Comparison of ENCODE assay signal across 17 cellular contexts in genomic region chr12:56668197-56668457, GRCh38. TPM values are rescaled to one million over a fixed set of nuclear protein-coding genes. Genes with fewer than 3 reads are reported as not detected.
DNase-seq lines count a peak whose midpoint lies in the region; ATAC-seq and TF ChIP-seq lines count a peak whose summit lies in the region.
"Had no signal": no experiment of that assay in that cellular context is flagged by ENCODE, and none has a peak within 500 bp of the region (broad histone marks: within the 10 kb centered on the region; RNA-seq: fewer than 3 reads in every experiment).

No MANE protein-coding gene starts in this region.

- H3K36me3 ChIP-seq in SK-N-MC (ENCODE audit: insufficient read depth, low read length) = peaks cover 97% of the 10 kb centered on the region

- H3K27me3 ChIP-seq in CD4-positive, alpha-beta T cell (ENCODE audit: control insufficient read depth, insufficient read depth, low read length) = no peaks in the 10 kb centered on the region

- peaks cover 69% of the 10 kb centered on the region for H3K36me3 Mint-ChIP-seq in activated CD8-positive, alpha-beta memory T cell treated with anti-CD3 and anti-CD28 coated beads, Interleukin-2, amount 10 ng/mL, durations not matched to agents 7 days and 5 days
- H3K36me3 Mint-ChIP-seq in CD4-positive, alpha-beta T cell (ENCODE audit: low read depth) = peaks cover 96% of the 10 kb centered on the region

- CTCF ChIA-PET in activated CD8-positive, alpha-beta memory T cell treated with anti-CD3 and anti-CD28 coated beads, Interleukin-2, amount 10 ng/mL, durations not matched to agents 7 days and 5 days (lab: Charles Lee) = interaction anchor here (0.6 to 1.6 kb wide), 3 partner anchors 10 to 521 kb away, joined by 3 to 7 read pairs (median 4); no protein-coding TSS in a partner anchor
- CTCF ChIA-PET in CD4-positive, alpha-beta T cell (lab: Charles Lee) = interaction anchor here (0.8 kb wide), 1 partner anchor 83 kb away, joined by 4 read pairs; no protein-coding TSS in a partner anchor

- POLR2A ChIA-PET in CD4-positive, alpha-beta T cell (lab: Charles Lee) = interaction anchor here (0.8 to 2.2 kb wide), 5 partner anchors 10 to 80 kb away, joined by 3 to 5 read pairs (median 4); partner anchors contain the start of gene PTGES3

- no peaks in the 10 kb centered on the region for H3K27me3 Mint-ChIP-seq in activated CD8-positive, alpha-beta memory T cell treated with anti-CD3 and anti-CD28 coated beads, Interleukin-2, amount 10 ng/mL, durations not matched to agents 7 days and 5 days
- no peaks in the 10 kb centered on the region for H3K27me3 Mint-ChIP-seq in CD4-positive, alpha-beta T cell

- no peak overlapping the region for H3K27ac ChIP-seq in CD4-positive, alpha-beta T cell (ENCODE audit: low read depth, low read length)
- H3K27ac ChIP-seq in SK-N-MC (0 out of 2 replicates have a peak overlapping the region, but pooled peaks have one; percentile 42), epithelial cell of prostate (peak overlapping the region; percentile 8)

- no peak overlapping the region for H3K4me3 Mint-ChIP-seq in activated CD8-positive, alpha-beta memory T cell treated with anti-CD3 and anti-CD28 coated beads, Interleukin-2, amount 10 ng/mL, durations not matched to agents 7 days and 5 days
- no peak overlapping the region for H3K4me3 Mint-ChIP-seq in CD4-positive, alpha-beta T cell
- H3K4me3 Mint-ChIP-seq: CD14-positive monocyte, HFFc6 had no signal

- peak overlapping the region; percentile 7 for H3K27ac Mint-ChIP-seq in activated CD8-positive, alpha-beta memory T cell treated with anti-CD3 and anti-CD28 coated beads, Interleukin-2, amount 10 ng/mL, durations not matched to agents 7 days and 5 days
- H3K27ac Mint-ChIP-seq in CD4-positive, alpha-beta T cell = peak overlapping the region; percentile 21
- H3K27ac Mint-ChIP-seq: HFFc6 had no signal

- no peaks in the 10 kb centered on the region for H3K9me3 Mint-ChIP-seq in activated CD8-positive, alpha-beta memory T cell treated with anti-CD3 and anti-CD28 coated beads, Interleukin-2, amount 10 ng/mL, durations not matched to agents 7 days and 5 days (ENCODE audit: low read depth)
- no peaks in the 10 kb centered on the region for H3K9me3 Mint-ChIP-seq in CD4-positive, alpha-beta T cell
- H3K9me3 Mint-ChIP-seq: CD14-positive monocyte, HFFc6 had no signal

- H3K9ac ChIP-seq in SK-N-MC (ENCODE audit: insufficient read length) = no peak overlapping the region

- intact Hi-C loops in CD4-positive, alpha-beta T cell (cut with DNase I, micrococcal nuclease) = no loop called here

- no peaks in the 10 kb centered on the region for H3K9me3 ChIP-seq in CD4-positive, alpha-beta T cell (ENCODE audit: control insufficient read depth, low read length)
- no peaks in the 10 kb centered on the region for H3K9me3 ChIP-seq in SK-N-MC (ENCODE audit: low read depth, low read length)
- H3K9me3 ChIP-seq: A549 had no signal

- no peak for TF ChIP-seq CTCF in CD4-positive, alpha-beta T cell (IDR thresholded peaks at IDR 0.05)

- no peak for ATAC-seq in activated CD8-positive, alpha-beta memory T cell treated with anti-CD3 and anti-CD28 coated beads, Interleukin-2, amount 10 ng/mL, durations not matched to agents 7 days and 5 days
- no peak for ATAC-seq in CD4-positive, alpha-beta T cell (ENCODE audit: poor library complexity)

- no peak for DNase-seq in activated CD8-positive, alpha-beta memory T cell treated with anti-CD3 and anti-CD28 coated beads, Interleukin-2, amount 10 ng/mL, durations not matched to agents 7 days and 5 days
- DNase-seq in activated CD8-positive, alpha-beta memory T cell treated with anti-CD3 and anti-CD28 coated beads, Interleukin-2, amount 50 U/mL, for 4 hours = no peak
- no peak for DNase-seq in CD4-positive, alpha-beta T cell
- no peak for DNase-seq in SK-N-MC (ENCODE audit: low read depth, low spot score)
- no peak for DNase-seq in epithelial cell of prostate (ENCODE audit: low read depth, low spot score)
- DNase-seq in HCEC 1CT = no peak
- no peak for DNase-seq in NCI-H2227 (lab: John Stamatoyannopoulos, UW; ENCODE audit: unreplicated experiment)
- DNase-seq in NK-92 treated with Interleukin-12 subunit alpha and Interleukin-12 subunit beta, amount 100 ng/mL, for 24 hours (lab: John Stamatoyannopoulos, UW) = no peak
- DNase-seq: DMS79, HFFc6, KG1, NCI-H1048, NCI-H146, NCI-H526 treated with DMSO at 0.1 percent for 48 hours, OCI-M1 had no signal

- no peak overlapping the region for H3K4me3 ChIP-seq in SK-N-MC
- H3K4me3 ChIP-seq: A549 had no signal

- peaks cover 29% of the 10 kb centered on the region for H3K4me1 Mint-ChIP-seq in activated CD8-positive, alpha-beta memory T cell treated with anti-CD3 and anti-CD28 coated beads, Interleukin-2, amount 10 ng/mL, durations not matched to agents 7 days and 5 days
- peaks cover 26% of the 10 kb centered on the region for H3K4me1 Mint-ChIP-seq in CD4-positive, alpha-beta T cell (ENCODE audit: low read depth)
- H3K4me1 Mint-ChIP-seq: CD14-positive monocyte had no signal

RNA-seq across cellular contexts. Expression of gene PTGES3, which starts 20.0 kb away (rescaled TPM):
- total RNA-seq in activated CD8-positive, alpha-beta memory T cell treated with anti-CD3 and anti-CD28 coated beads, Interleukin-2, amount 10 ng/mL, durations not matched to agents 7 days and 5 days = 100 to 1,000 TPM; 241 to 268 TPM
- 100 to 1,000 TPM; 146 to 154 TPM for total RNA-seq in CD4-positive, alpha-beta T cell

RNA-seq across cellular contexts. Expression of gene ATP5F1B, which starts 22.3 kb away (rescaled TPM):
- total RNA-seq in activated CD8-positive, alpha-beta memory T cell treated with anti-CD3 and anti-CD28 coated beads, Interleukin-2, amount 10 ng/mL, durations not matched to agents 7 days and 5 days = 100 to 1,000 TPM; 583 to 726 TPM
- total RNA-seq in CD4-positive, alpha-beta T cell = 100 to 1,000 TPM; 305 to 318 TPM

RNA-seq across cellular contexts. Expression of gene BAZ2A, which starts 38.0 kb away (rescaled TPM):
- total RNA-seq in activated CD8-positive, alpha-beta memory T cell treated with anti-CD3 and anti-CD28 coated beads, Interleukin-2, amount 10 ng/mL, durations not matched to agents 7 days and 5 days = 100 to 1,000 TPM; 110 to 113 TPM
- total RNA-seq in CD4-positive, alpha-beta T cell = 100 to 1,000 TPM; 207 to 211 TPM

RNA-seq across cellular contexts. Expression of gene NACA, which starts 57.0 kb away (rescaled TPM):
- total RNA-seq in activated CD8-positive, alpha-beta memory T cell treated with anti-CD3 and anti-CD28 coated beads, Interleukin-2, amount 10 ng/mL, durations not matched to agents 7 days and 5 days = 100 to 1,000 TPM; 723 to 803 TPM
- 1,000 to 10,000 TPM; 1,441 to 1,479 TPM for total RNA-seq in CD4-positive, alpha-beta T cell
